In genomic region chr4:42416017-42416416, GRCh38 we compare ENCODE assay signal across 23 cellular contexts. TPM values are rescaled to one million over a fixed set of nuclear protein-coding genes. Genes with fewer than 3 reads are reported as not detected.
"Had no signal": no experiment of that assay in that cellular context is flagged by ENCODE, and none has a peak within 500 bp of the region (broad histone marks: within the 10 kb centered on the region; RNA-seq: fewer than 3 reads in every experiment).

No MANE protein-coding gene starts in this region.

- ATAC-seq: activated T-cell treated with anti-CD3 and anti-CD28 coated beads, Interleukin-2, amount 50 U/mL, for 4 hours; effector memory CD8-positive, alpha-beta T cell; gastroesophageal sphincter; left cardiac atrium; natural killer cell treated with Interleukin-12 subunit alpha and Interleukin-12 subunit beta and Interleukin-15 and Interleukin-18, amount 100 ng/mL, for 72 hours; pancreas; right cardiac atrium; stimulated activated naive CD8-positive, alpha-beta T cell treated with anti-CD3 and anti-CD28 coated beads, Interleukin-15, Interleukin-2, amounts not matched to agents 100 U/mL and 50 U/mL, for 24 hours; upper lobe of right lung had no signal

- H3K4me3 Mint-ChIP-seq: activated naive CD8-positive, alpha-beta T cell treated with anti-CD3 and anti-CD28 coated beads, Interleukin-2, amount 10 ng/mL, durations not matched to agents 7 days and 5 days; activated T-cell treated with anti-CD3 and anti-CD28 coated beads, Interleukin-2, amount 50 U/mL, for 4 hours; effector memory CD8-positive, alpha-beta T cell; natural killer cell treated with Interleukin-12 subunit alpha and Interleukin-12 subunit beta and Interleukin-15 and Interleukin-18, amount 100 ng/mL, for 72 hours; T-helper 2 cell treated with Interferon-gamma antibody and Interleukin-4, amounts not matched to agents 5 μg/mL and 100 μg/mL, for 36 hours had no signal

- H3K9me3 Mint-ChIP-seq: activated naive CD8-positive, alpha-beta T cell treated with anti-CD3 and anti-CD28 coated beads, Interleukin-2, amount 10 ng/mL, durations not matched to agents 7 days and 5 days; activated T-cell treated with anti-CD3 and anti-CD28 coated beads, Interleukin-2, amount 50 U/mL, for 4 hours; effector memory CD8-positive, alpha-beta T cell; natural killer cell treated with Interleukin-12 subunit alpha and Interleukin-12 subunit beta and Interleukin-15 and Interleukin-18, amount 100 ng/mL, for 72 hours; T-helper 2 cell treated with Interferon-gamma antibody and Interleukin-4, amounts not matched to agents 5 μg/mL and 100 μg/mL, for 36 hours had no signal

- H3K4me1 ChIP-seq: colonic mucosa, esophagus squamous epithelium, pancreas, upper lobe of right lung had no signal

- DNase-seq: activated CD8-positive, alpha-beta memory T cell treated with anti-CD3 and anti-CD28 coated beads, Interleukin-2, amount 50 U/mL, for 48 hours; activated naive CD4-positive, alpha-beta T cell treated with Interleukin-2 at 50 U/mL for 16 hours; activated naive CD8-positive, alpha-beta T cell treated with anti-CD3 and anti-CD28 coated beads, Interleukin-2, amount 10 ng/mL, durations not matched to agents 7 days and 5 days; activated T-cell treated with anti-CD3 and anti-CD28 coated beads, Interleukin-2, amount 50 U/mL, for 4 hours; amniotic stem cell; colonic mucosa; dorsolateral prefrontal cortex; effector memory CD8-positive, alpha-beta T cell; esophagus squamous epithelium; head of caudate nucleus; islet precursor cell; left cardiac atrium; pancreas; right cardiac atrium; stimulated activated CD4-positive, alpha-beta T cell treated with anti-CD3 and anti-CD28 coated beads, Interleukin-12 subunit alpha, Interleukin-12 subunit beta, amount 100 ng/mL, for 4 hours; stimulated activated CD4-positive, alpha-beta T cell treated with anti-CD3 and anti-CD28 coated beads, Interleukin-4, amount 100 ng/mL, for 4 hours; stimulated activated naive CD8-positive, alpha-beta T cell treated with anti-CD3 and anti-CD28 coated beads, Interleukin-15, Interleukin-2, amounts not matched to agents 100 U/mL and 50 U/mL, for 24 hours; upper lobe of right lung had no signal

- H3K27ac ChIP-seq: colonic mucosa, esophagus squamous epithelium, gastroesophageal sphincter, neutrophil, pancreas, upper lobe of right lung had no signal

- H3K27me3 ChIP-seq: colonic mucosa, dorsolateral prefrontal cortex, esophagus squamous epithelium, gastroesophageal sphincter, neutrophil, pancreas, upper lobe of right lung had no signal

- H3K27me3 Mint-ChIP-seq: activated naive CD8-positive, alpha-beta T cell treated with anti-CD3 and anti-CD28 coated beads, Interleukin-2, amount 10 ng/mL, durations not matched to agents 7 days and 5 days; effector memory CD8-positive, alpha-beta T cell; natural killer cell treated with Interleukin-12 subunit alpha and Interleukin-12 subunit beta and Interleukin-15 and Interleukin-18, amount 100 ng/mL, for 72 hours had no signal

- H3K27ac Mint-ChIP-seq: activated naive CD8-positive, alpha-beta T cell treated with anti-CD3 and anti-CD28 coated beads, Interleukin-2, amount 10 ng/mL, durations not matched to agents 7 days and 5 days; natural killer cell treated with Interleukin-12 subunit alpha and Interleukin-12 subunit beta and Interleukin-15 and Interleukin-18, amount 100 ng/mL, for 72 hours; T-helper 2 cell treated with Interferon-gamma antibody and Interleukin-4, amounts not matched to agents 5 μg/mL and 100 μg/mL, for 36 hours had no signal

- H3K9me3 ChIP-seq: colonic mucosa, esophagus squamous epithelium, gastroesophageal sphincter, neutrophil, pancreas, upper lobe of right lung had no signal

- H3K4me3 ChIP-seq: colonic mucosa, dorsolateral prefrontal cortex, esophagus squamous epithelium, gastroesophageal sphincter, pancreas, upper lobe of right lung had no signal

- H3K4me1 Mint-ChIP-seq: activated naive CD8-positive, alpha-beta T cell treated with anti-CD3 and anti-CD28 coated beads, Interleukin-2, amount 10 ng/mL, durations not matched to agents 7 days and 5 days had no signal

- H3K36me3 ChIP-seq: colonic mucosa had no signal

RNA-seq across cellular contexts. Expression of gene SHISA3, which starts 18.7 kb away (rescaled TPM):
- total RNA-seq: bronchial epithelial cell had no signal
